8 cellular contexts compared by ENCODE assay signal in genomic region chr4:170027181-170027829, GRCh38. TPM values are rescaled to one million over a fixed set of nuclear protein-coding genes. Genes with fewer than 3 reads are reported as not detected.
DNase-seq lines count a peak whose midpoint lies in the region; ATAC-seq, FAIRE-seq and TF ChIP-seq lines count a peak whose summit lies in the region.

No MANE protein-coding gene starts in this region.

- no peaks in the 10 kb centered on the region for H3K9me2 ChIP-seq in OCI-LY7 (ENCODE audit: insufficient read depth, low read length)

- peaks cover 6% of the 10 kb centered on the region for H3K9me3 Mint-ChIP-seq in activated T-cell treated with anti-CD3 and anti-CD28 coated beads, Interleukin-2, amount 50 U/mL, for 24 hours

- H3K4me1 ChIP-seq in OCI-LY7 (ENCODE audit: insufficient read depth, low read length, poor library complexity, severe bottlenecking) (no peaks in the 10 kb centered on the region), mononuclear cell (ENCODE audit: insufficient read depth, low read length) (peaks cover 14% of the 10 kb centered on the region)

- peaks cover 4% of the 10 kb centered on the region for H3K36me3 Mint-ChIP-seq in activated T-cell treated with anti-CD3 and anti-CD28 coated beads, Interleukin-2, amount 50 U/mL, for 24 hours (ENCODE audit: low read depth)

- peak overlapping the region; percentile 32 for H3K4me3 ChIP-seq in OCI-LY7 (ENCODE audit: low read depth, low read length, poor library complexity, severe bottlenecking)
- peak overlapping the region; percentile 71 for H3K4me3 ChIP-seq in mononuclear cell (ENCODE audit: low read length)

- H3K27me3 ChIP-seq in mononuclear cell (ENCODE audit: insufficient read depth, low read length): peaks cover 50% of the 10 kb centered on the region

- CTCF ChIA-PET in OCI-LY7 (lab: Charles Lee; ENCODE audit: unreplicated experiment): no interaction called here

- no peak for TF ChIP-seq POLR2A in erythroblast (IDR thresholded peaks at IDR 0.05; ENCODE audit: low read length)

- DNase-seq in COR-L47 (lab: John Stamatoyannopoulos, UW) (peak; percentile 90), HTR-8/SVneo (ENCODE audit: insufficient read length, low spot score) (peak; percentile 85), OCI-LY7 (ENCODE audit: low spot score) (peak; percentile 62), erythroblast (lab: John Stamatoyannopoulos, UW) (peak; percentile 96 to 97)
- DNase-seq in activated T-cell treated with anti-CD3 and anti-CD28 coated beads, Interleukin-2, amount 50 U/mL, for 24 hours: peak; percentile 95
- DNase-seq in stimulated activated CD8-positive, alpha-beta memory T cell treated with anti-CD3 and anti-CD28 coated beads, Interleukin-15, amount 100 ng/mL, for 48 hours (ENCODE audit: low read depth in 2 of 2): peak; percentile 74 to 76

- H3K9me3 ChIP-seq in OCI-LY7 (ENCODE audit: low read length) (no peaks in the 10 kb centered on the region), mononuclear cell (ENCODE audit: low read depth, low read length) (no peaks in the 10 kb centered on the region)

- peaks cover 14% of the 10 kb centered on the region for H3K4me1 Mint-ChIP-seq in activated T-cell treated with anti-CD3 and anti-CD28 coated beads, Interleukin-2, amount 50 U/mL, for 24 hours (ENCODE audit: low read depth)

- H3K36me3 ChIP-seq in OCI-LY7 (ENCODE audit: insufficient read depth, low read length): no peaks in the 10 kb centered on the region

- POLR2A ChIA-PET in OCI-LY7 (lab: Charles Lee): interaction anchor here (0.7 kb wide), 1 partner anchor 183 kb away, joined by 4 read pairs; no protein-coding TSS in a partner anchor

- no peaks in the 10 kb centered on the region for H3K79me2 ChIP-seq in OCI-LY7 (ENCODE audit: insufficient read depth, low read depth, low read length)

- no peak for TF ChIP-seq CTCF in OCI-LY7 (conservative IDR thresholded peaks at IDR 0.05; ENCODE audit: low read length)

- peak; percentile 88 for FAIRE-seq in HTR-8/SVneo (lab: Jason Lieb, UNC)

- ATAC-seq in GM21423 (IDR thresholded peaks at IDR 0.05; ENCODE audit: unreplicated experiment): peak; percentile 66

- intact Hi-C loops in OCI-LY7 (cut with micrococcal nuclease; ENCODE audit: unreplicated experiment): no loop called here

- no peaks in the 10 kb centered on the region for H4K20me1 ChIP-seq in OCI-LY7 (ENCODE audit: insufficient read depth, low read length)

- peak overlapping the region; percentile 86 for H3K27ac Mint-ChIP-seq in activated T-cell treated with anti-CD3 and anti-CD28 coated beads, Interleukin-2, amount 50 U/mL, for 24 hours

- peak overlapping the region; percentile 81 for H3K4me3 Mint-ChIP-seq in activated T-cell treated with anti-CD3 and anti-CD28 coated beads, Interleukin-2, amount 50 U/mL, for 24 hours

- BruUV-seq in OCI-LY7 (replicated peaks; lab: Mats Ljungman, UMichigan): no TSS peak

- H3K27me3 Mint-ChIP-seq in activated T-cell treated with anti-CD3 and anti-CD28 coated beads, Interleukin-2, amount 50 U/mL, for 24 hours: peaks cover 40% of the 10 kb centered on the region

- peak overlapping the region; percentile 41 for H3K4me2 ChIP-seq in OCI-LY7 (ENCODE audit: low read length)

- peak overlapping the region; percentile 31; the same call in 1 of the 2 replicates for H2AFZ ChIP-seq in OCI-LY7 (ENCODE audit: low read length)

- H3K27ac ChIP-seq in OCI-LY7 (ENCODE audit: low read depth, low read length, poor library complexity, severe bottlenecking): no peak overlapping the region

RNA-seq across cellular contexts. Expression of gene MFAP3L, which starts 1.1 kb away (rescaled TPM):
- total RNA-seq in OCI-LY7 (2014; rRNA removed; shearing (Covaris generic)): not detected in 2 replicates
- not detected in 2 replicates for total RNA-seq in OCI-LY7 (2022)
- total RNA-seq in mononuclear cell: 23.0 TPM

Comparison
In these comparisons a context has a peak if more than half of its experiments do, and no peak if none do; other contexts are left out.
1. RNA of gene MFAP3L, which starts 1.1 kb away (total RNA-seq): 23.0 TPM in mononuclear cell (single experiment); not detected in OCI-LY7; every median in the first group is over 10 times any median in the second.
2. Peak in every context shown above with its lines, with median percentiles within 50 percentile points of each other: DNase-seq.